In genomic region chr22:46067159-46068111, GRCh38 we compare ENCODE assay signal across 8 cellular contexts.
DNase-seq lines count a peak whose midpoint lies in the region; ATAC-seq, FAIRE-seq and TF ChIP-seq lines count a peak whose summit lies in the region.
"Had no signal": no experiment of that assay in that cellular context is flagged by ENCODE, and none has a peak within 500 bp of the region (broad histone marks: within the 10 kb centered on the region; RNA-seq: fewer than 3 reads in every experiment).

No MANE protein-coding gene starts in this region.

- H3K36me3 ChIP-seq in HAP-1 (replicated peaks), result peaks cover 4% of the 10 kb centered on the region
- no peaks in the 10 kb centered on the region for H3K36me3 ChIP-seq in small intestine (ENCODE audit: control insufficient read depth in 2 of 2, insufficient read depth in 2 of 2, low read length in 2 of 2)

- FAIRE-seq in small intestine (lab: Jason Lieb, UNC), result no peak

- peak overlapping the region; percentile 67 for H3K4me3 ChIP-seq in HAP-1
- H3K4me3 ChIP-seq in fibroblast of pulmonary artery (replicated peaks; ENCODE audit: low read depth, low read length), result peak overlapping the region; percentile 7
- H3K4me3 ChIP-seq in small intestine (ENCODE audit: low read depth in 1 of 2, low read length in 2 of 2), result peak overlapping the region in 1 of 2 donors; percentile 12

- WGBS in small intestine, 3 donors, result 49 to 60% (median 52%) methylated on average over 19 of the region's 19 CpGs

- no peak for ATAC-seq in HG03354 (IDR thresholded peaks at IDR 0.05; ENCODE audit: poor library complexity, severe bottlenecking, unreplicated experiment)

- no peak for TF ChIP-seq CTCF in fibroblast of pulmonary artery (IDR thresholded peaks at IDR 0.05; ENCODE audit: low read length, missing control alignments)

- H3K27me3 ChIP-seq in HAP-1 (ENCODE audit: low read depth) (no peaks in the 10 kb centered on the region), small intestine (ENCODE audit: control insufficient read depth in 2 of 2, insufficient read depth in 2 of 2, low read length in 2 of 2) (no peaks in the 10 kb centered on the region)

- H3K4me1 ChIP-seq in HAP-1, result peaks cover 50% of the 10 kb centered on the region
- peaks cover 0 to 4% of the 10 kb centered on the region in 2 donors for H3K4me1 ChIP-seq in small intestine (ENCODE audit: control insufficient read depth in 2 of 2, insufficient read depth in 1 of 2, low read depth in 1 of 2, low read length in 1 of 2)

- in situ Hi-C loops in HAP-1 (cut with MboI; ENCODE audit: low sequenced_read_pairs), result no loop called here

- H3K9me3 ChIP-seq in HAP-1 (no peaks in the 10 kb centered on the region), small intestine (ENCODE audit: control insufficient read depth, low read depth) (no peaks in the 10 kb centered on the region)

- peak overlapping the region; percentile 77 to 90 for H3K27ac ChIP-seq in small intestine (ENCODE audit: low read depth in 1 of 2, low read length in 1 of 2)

- DNase-seq in HAP-1 (ENCODE audit: low spot score in 2 of 2) (no peak), RPMI7951 (ENCODE audit: low read depth) (peak; percentile 24), fibroblast of pulmonary artery (ENCODE audit: low read depth) (no peak), small intestine (peak; percentile 15), middle frontal gyrus (ENCODE audit: extremely low spot score, low spot score) (no peak), T-helper 1 cell (no peak)
- DNase-seq: midbrain had no signal

Comparison
In these comparisons a context has a peak if more than half of its experiments do, and no peak if none do; other contexts are left out.
1. DNase-seq: peak in RPMI7951 (single experiment) and small intestine (single experiment); none in HAP-1 (0 of 2), fibroblast of pulmonary artery (single experiment), middle frontal gyrus (single experiment) and T-helper 1 cell (0 of 5).